In the genomic region with DNA sequence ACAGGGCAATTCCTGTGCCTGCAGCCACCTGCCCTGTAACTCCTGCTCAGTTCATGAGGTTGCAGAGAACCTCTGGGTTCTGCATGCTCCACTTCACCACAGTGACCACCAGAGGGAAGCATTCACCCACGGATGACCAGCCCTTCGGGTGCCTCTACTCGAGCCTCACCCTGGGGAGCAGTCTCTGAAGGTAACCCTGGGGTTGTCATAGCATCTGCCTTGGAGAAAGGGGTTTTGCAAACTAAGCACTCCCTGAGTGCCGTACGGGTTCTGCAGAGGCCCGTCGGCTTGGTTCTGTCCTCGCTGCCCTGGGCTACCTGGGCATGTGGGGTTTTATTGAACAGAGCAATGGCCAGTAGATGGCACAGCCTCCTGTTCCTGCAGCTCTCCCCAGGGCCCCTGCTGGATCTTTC, we compare ENCODE assay signal across 9 cellular contexts. TPM values are rescaled to one million over a fixed set of nuclear protein-coding genes. Genes with fewer than 3 reads are reported as not detected.
DNase-seq lines count a peak whose midpoint lies in the region; ATAC-seq and TF ChIP-seq lines count a peak whose summit lies in the region.
"Had no signal": no experiment of that assay in that cellular context is flagged by ENCODE, and none has a peak within 500 bp of the region (broad histone marks: within the 10 kb centered on the region; RNA-seq: fewer than 3 reads in every experiment).

No MANE protein-coding gene starts in this region.

- no peaks in the 10 kb centered on the region for H3K36me3 ChIP-seq in HEK293 (ENCODE audit: control insufficient read depth in 2 of 2, insufficient read depth in 1 of 2, low read length in 2 of 2)

- CTCF ChIA-PET in HEK293 (lab: Yijun Ruan, JAX) (interaction anchor here (0.6 to 4.4 kb wide), 12 partner anchors 10 to 578 kb away, joined by 3 to 19 read pairs (median 3); a partner anchor contains a TSS), activated B cell treated with CpG ODN at 0.5 μM for 24 hours (lab: Charles Lee) (no interaction called here)

- POLR2A ChIA-PET in HEK293 (lab: Yijun Ruan, JAX) (no interaction called here), activated B cell treated with CpG ODN at 0.5 μM for 24 hours (lab: Charles Lee) (no interaction called here)

- DNase-seq in GM03348 (ENCODE audit: low spot score) (peak; percentile 62), NCI-H2029 treated with DMSO at 0.1 percent for 48 hours (lab: John Stamatoyannopoulos, UW) (peak; percentile 4), activated B cell treated with CpG ODN at 0.5 μM for 24 hours (no peak), cardiac fibroblast (ENCODE audit: low read depth in 2 of 2) (peak; percentile 56 to 67), left colon (peak in 1 of 2 donors; percentile 22)
- peak; percentile 22 to 51 (median 46) for DNase-seq in stimulated activated CD4-positive, alpha-beta T cell treated with anti-CD3 and anti-CD28 coated beads, TNF-alpha, amount 100 ng/mL, for 48 hours (ENCODE audit: low read depth in 3 of 3)

- TF ChIP-seq CTCF in HEK293 (tag by site-specific recombination; IDR thresholded peaks at IDR 0.05) = peak; percentile 79
- TF ChIP-seq CTCF in activated B cell treated with CpG ODN at 0.5 μM for 24 hours (IDR thresholded peaks at IDR 0.05) = no peak
- peak; percentile 69 for TF ChIP-seq CTCF in cardiac fibroblast (IDR thresholded peaks at IDR 0.05; ENCODE audit: low read depth, low read length)

- H3K27ac ChIP-seq in HEK293 (ENCODE audit: extremely low read depth, low read depth, low read length) = no peak overlapping the region

- no peak overlapping the region for H3K4me3 ChIP-seq in HEK293 (ENCODE audit: low read depth, low read length)
- H3K4me3 ChIP-seq in cardiac fibroblast (replicated peaks in 1 of 2; ENCODE audit: low read depth in 2 of 2, low read length in 2 of 2) = no peak overlapping the region

- H3K27me3 Mint-ChIP-seq in activated B cell treated with CpG ODN at 0.5 μM for 24 hours = no peaks in the 10 kb centered on the region
- H3K27me3 Mint-ChIP-seq: dendritic cell treated with granulocyte-macrophage colony-stimulating factor and Interleukin-4, amounts not matched to agents 40 ng/mL and 50 ng/mL, for 4 days had no signal

- H3K36me3 Mint-ChIP-seq in activated B cell treated with CpG ODN at 0.5 μM for 24 hours (ENCODE audit: low read depth) = no peaks in the 10 kb centered on the region

- no peaks in the 10 kb centered on the region for H3K4me1 ChIP-seq in HEK293 (ENCODE audit: control insufficient read depth, insufficient read depth, low read length)

- H3K4me1 Mint-ChIP-seq in activated B cell treated with CpG ODN at 0.5 μM for 24 hours = no peaks in the 10 kb centered on the region

- no peaks in the 10 kb centered on the region for H3K9me3 Mint-ChIP-seq in activated B cell treated with CpG ODN at 0.5 μM for 24 hours
- H3K9me3 Mint-ChIP-seq: dendritic cell treated with granulocyte-macrophage colony-stimulating factor and Interleukin-4, amounts not matched to agents 40 ng/mL and 50 ng/mL, for 4 days had no signal

- ATAC-seq in activated B cell treated with CpG ODN at 0.5 μM for 24 hours (ENCODE audit: low read depth) = peak; percentile 25
- ATAC-seq in left colon = peak; percentile 61
- ATAC-seq in HG02840 (IDR thresholded peaks at IDR 0.05; ENCODE audit: low FRiP score, unreplicated experiment) = no peak

- intact Hi-C loops in activated B cell treated with CpG ODN at 0.5 μM for 24 hours (cut with micrococcal nuclease) = no loop called here
- intact Hi-C loops in left colon (cut with DNase I, micrococcal nuclease) = no loop called here

- no peak overlapping the region for H3K27ac Mint-ChIP-seq in activated B cell treated with CpG ODN at 0.5 μM for 24 hours
- H3K27ac Mint-ChIP-seq: dendritic cell treated with granulocyte-macrophage colony-stimulating factor and Interleukin-4, amounts not matched to agents 40 ng/mL and 50 ng/mL, for 4 days had no signal

- no peak overlapping the region for H3K4me3 Mint-ChIP-seq in activated B cell treated with CpG ODN at 0.5 μM for 24 hours
- H3K4me3 Mint-ChIP-seq: dendritic cell treated with granulocyte-macrophage colony-stimulating factor and Interleukin-4, amounts not matched to agents 40 ng/mL and 50 ng/mL, for 4 days had no signal

- no peaks in the 10 kb centered on the region for H3K9me3 ChIP-seq in HEK293 (ENCODE audit: control insufficient read depth, insufficient read depth, low read depth, low read length)

TF ChIP-seq in HEK293, 187 proteins besides CTCF, POLR2A, EP300 and RAD21:
- TF ChIP-seq ZNF654 (tag by site-specific recombination; IDR thresholded peaks at IDR 0.05; ENCODE audit: low read depth) = peak; percentile 84
- TF ChIP-seq ZNF341 (tag by site-specific recombination; IDR thresholded peaks at IDR 0.05; ENCODE audit: low read depth) = peak; percentile 18; the same call in 1 of the 2 replicates
- no peak for TF ChIP-seq ZNF302 (tag by site-specific recombination; IDR thresholded peaks at IDR 0.05; ENCODE audit: low read depth)

RNA-seq across cellular contexts. Expression of a gene that starts 10.2 kb away (rescaled TPM):
- not detected in 2 replicates for total RNA-seq in activated B cell treated with CpG ODN at 0.5 μM for 24 hours
- not detected for total RNA-seq in left colon
